16 cellular contexts compared by ENCODE assay signal in genomic region chr3:102141096-102141912, GRCh38.
A peak's percentile ranks its signal among the peaks of the same experiment; 100 is the strongest.
DNase-seq lines count a peak whose midpoint lies in the region; ATAC-seq lines count a peak whose summit lies in the region.
"Had no signal": no experiment of that assay in that cellular context is flagged by ENCODE, and none has a peak within 500 bp of the region (broad histone marks: within the 10 kb centered on the region; RNA-seq: fewer than 3 reads in every experiment).

No MANE protein-coding gene starts in this region.

- no peak overlapping the region for H3K4me3 ChIP-seq in mesodermal cell (ENCODE audit: extremely low read depth, insufficient read depth, low read length, poor library complexity, severe bottlenecking)
- H3K4me3 ChIP-seq: breast epithelium, HAP-1 had no signal

- H3K27ac ChIP-seq in mesodermal cell (ENCODE audit: low read depth, low read length, severe bottlenecking): peak overlapping the region; percentile 31
- H3K27ac ChIP-seq: breast epithelium had no signal

- DNase-seq in Right ventricle myocardium inferior (ENCODE audit: missing footprints) (no peak), cardiac septum (ENCODE audit: low spot score) (no peak), fibroblast of peridontal ligament (ENCODE audit: extremely low read depth) (peak; percentile 43), NOMO-1 treated with DMSO at 0.1 percent for 48 hours (lab: John Stamatoyannopoulos, UW; ENCODE audit: unreplicated experiment) (no peak), DMS79 treated with DMSO at 0.1 percent for 48 hours (lab: John Stamatoyannopoulos, UW) (no peak)
- no peak for DNase-seq in activated naive CD4-positive, alpha-beta T cell treated with Interleukin-2 at 50 U/mL for 16 hours
- DNase-seq in activated naive CD4-positive, alpha-beta T cell (lab: John Stamatoyannopoulos, UW): no peak
- DNase-seq: activated naive CD4-positive, alpha-beta T cell treated with anti-CD3 and anti-CD28 coated beads, Interleukin-2, amount 10 ng/mL, durations not matched to agents 7 days and 5 days; effector memory CD4-positive, alpha-beta T cell; MM.1S; NCI-H2081; RPMI8226; stimulated activated CD4-positive, alpha-beta T cell treated with anti-CD3 and anti-CD28 coated beads, Interleukin-4, amount 100 ng/mL, for 4 hours had no signal

- H3K9me3 ChIP-seq in mesodermal cell (ENCODE audit: control insufficient read depth, low read length): no peaks in the 10 kb centered on the region
- H3K9me3 ChIP-seq: breast epithelium, HAP-1 had no signal

- H3K36me3 ChIP-seq in mesodermal cell (ENCODE audit: control insufficient read depth, insufficient read depth, low read length): no peaks in the 10 kb centered on the region
- H3K36me3 ChIP-seq: breast epithelium, HAP-1 had no signal

- intact Hi-C loops in Right ventricle myocardium inferior (cut with DNase I): no loop called here
- intact Hi-C loops in cardiac septum (cut with DNase I): no loop called here

- 85 to 86% methylated on average over 3 to 4 of the region's 5 CpGs for WGBS in mesodermal cell (ENCODE audit: insufficient coverage in 2 of 2), 2 experiments

- peaks cover 11% of the 10 kb centered on the region for H3K4me1 ChIP-seq in mesodermal cell (ENCODE audit: control insufficient read depth, insufficient read depth, low read length, poor library complexity, severe bottlenecking)
- H3K4me1 ChIP-seq: breast epithelium, HAP-1 had no signal

- peak; percentile 80 for ATAC-seq in Right ventricle myocardium inferior
